In genomic region chr19:33561261-33561660, GRCh38 we compare ENCODE assay signal across 27 cellular contexts.
"Had no signal": no experiment of that assay in that cellular context is flagged by ENCODE, and none has a peak within 500 bp of the region (broad histone marks: within the 10 kb centered on the region; RNA-seq: fewer than 3 reads in every experiment).

No MANE protein-coding gene starts in this region.

- H3K36me3 ChIP-seq: ascending aorta, cardiac muscle cell had no signal

- DNase-seq: activated B cell treated with CpG ODN at 0.5 μM for 24 hours; activated CD4-positive, alpha-beta memory T cell treated with anti-CD3 and anti-CD28 coated beads for 36 hours; activated CD4-positive, alpha-beta T cell treated with anti-CD3 and anti-CD28 coated beads for 4 hours; activated CD4-positive, alpha-beta T cell treated with anti-CD3 and anti-CD28 coated beads, Interleukin-2, amount 10 ng/mL, durations not matched to agents 24 days and 14 days; activated CD4-positive, alpha-beta T cell treated with anti-CD3 and anti-CD28 coated beads, Interleukin-2, amount 50 U/mL, for 1 hour; activated CD4-positive, alpha-beta T cell treated with anti-CD3 and anti-CD28 coated beads, Interleukin-2, amount 50 U/mL, for 4 hours; activated CD4-positive, CD25-positive, alpha-beta regulatory T cell treated with anti-CD3 and anti-CD28 coated beads, Interleukin-2, amount 50 U/mL, for 72 hours; activated CD8-positive, alpha-beta memory T cell treated with anti-CD3 and anti-CD28 coated beads, Interleukin-2, amount 50 U/mL, for 4 hours; activated CD8-positive, alpha-beta T cell treated with anti-CD3 and anti-CD28 coated beads for 36 hours; activated effector memory CD4-positive, alpha-beta T cell treated with Interleukin-2 at 50 U/mL for 16 hours; activated gamma-delta T cell; activated naive CD4-positive, alpha-beta T cell treated with anti-CD3 and anti-CD28 coated beads, Interleukin-2, amount 10 ng/mL, durations not matched to agents 7 days and 5 days; activated naive CD4-positive, alpha-beta T cell treated with Interleukin-2 at 50 U/mL for 16 hours; activated naive CD8-positive, alpha-beta T cell treated with anti-CD3 and anti-CD28 coated beads, Interleukin-2, amount 10 ng/mL, durations not matched to agents 7 days and 5 days; activated naive CD8-positive, alpha-beta T cell treated with anti-CD3 and anti-CD28 coated beads, Interleukin-2, amount 50 U/mL, for 24 hours; activated T-cell treated with anti-CD3 and anti-CD28 coated beads, Interleukin-2, amount 50 U/mL, for 24 hours; activated T-cell treated with anti-CD3 and anti-CD28 coated beads, Interleukin-2, amount 50 U/mL, for 48 hours; amygdala; anterior cingulate cortex; caudate nucleus; cerebellar nuclear complex; T-helper 1 cell; T-helper 2 cell; T-helper 9 cell had no signal

- H3K27me3 ChIP-seq: ascending aorta, cardiac muscle cell had no signal

- H3K9me3 ChIP-seq: ascending aorta had no signal

- H3K27ac ChIP-seq: ascending aorta, cardiac muscle cell, VCaP had no signal

- H3K4me3 ChIP-seq: ascending aorta, cardiac muscle cell had no signal

- H3K4me1 ChIP-seq: ascending aorta had no signal

- ATAC-seq: activated CD8-positive, alpha-beta T cell treated with anti-CD3 and anti-CD28 coated beads for 36 hours; activated naive CD8-positive, alpha-beta T cell treated with anti-CD3 and anti-CD28 coated beads, Interleukin-2, amount 50 U/mL, for 24 hours had no signal
